ENCODE assay signal across 27 cellular contexts in genomic region chr2:190763100-190763499, GRCh38.
"Had no signal": no experiment of that assay in that cellular context is flagged by ENCODE, and none has a peak within 500 bp of the region (broad histone marks: within the 10 kb centered on the region; RNA-seq: fewer than 3 reads in every experiment).

No MANE protein-coding gene starts in this region.

- DNase-seq: hypothalamus; immature natural killer cell; kidney; left ventricle myocardium inferior; mesendoderm; naive thymus-derived CD4-positive, alpha-beta T cell; ovary; right lobe of liver; stimulated activated CD4-positive, alpha-beta T cell treated with anti-CD3 and anti-CD28 coated beads, Interleukin-1b, Interleukin-23, amount 100 ng/mL, for 48 hours; stimulated activated CD4-positive, alpha-beta T cell treated with anti-CD3 and anti-CD28 coated beads, Interleukin-2, amount 100 ng/mL, for 48 hours; stimulated activated CD4-positive, alpha-beta T cell treated with anti-CD3 and anti-CD28 coated beads, Interleukin-4, amount 100 ng/mL, for 4 hours; stimulated activated CD8-positive, alpha-beta memory T cell treated with anti-CD3 and anti-CD28 coated beads, Interleukin-4, amount 100 ng/mL, for 48 hours; stimulated activated naive CD4-positive, alpha-beta T cell treated with Interleukin-2 at 50 U/mL for 16 hours; stimulated activated naive CD8-positive, alpha-beta T cell treated with anti-CD3 and anti-CD28 coated beads, Interleukin-15, amount 100 ng/mL, for 72 hours; substantia nigra; testis; thyroid gland; transverse colon; upper lobe of left lung had no signal

- H3K4me3 Mint-ChIP-seq: immature natural killer cell; mesothelial cell of epicardium; naive thymus-derived CD4-positive, alpha-beta T cell; natural killer cell treated with Interleukin-12 subunit alpha and Interleukin-12 subunit beta and Interleukin-15 and Interleukin-18, amount 100 ng/mL, for 72 hours; stimulated activated memory B cell treated with anti-CD40 and anti-IgM and Interleukin-4, amounts not matched to agents 10 μg/mL and 1 μg/mL and 100 μg/mL, for 72 hours; stimulated activated naive CD8-positive, alpha-beta T cell treated with anti-CD3 and anti-CD28 coated beads, Interleukin-15, amount 100 ng/mL, for 72 hours had no signal

- H3K36me3 Mint-ChIP-seq: immature natural killer cell; mesothelial cell of epicardium; natural killer cell treated with Interleukin-12 subunit alpha and Interleukin-12 subunit beta and Interleukin-15 and Interleukin-18, amount 100 ng/mL, for 72 hours; stimulated activated memory B cell treated with anti-CD40 and anti-IgM and Interleukin-4, amounts not matched to agents 10 μg/mL and 1 μg/mL and 100 μg/mL, for 72 hours had no signal

- H3K9me3 ChIP-seq: left ventricle myocardium inferior, ovary, right atrium auricular region, right lobe of liver, testis, thyroid gland, transverse colon, upper lobe of left lung, vagina had no signal

- H3K27ac ChIP-seq: left ventricle myocardium inferior, ovary, right atrium auricular region, right lobe of liver, testis, thyroid gland, transverse colon, upper lobe of left lung, vagina had no signal

- H3K27ac Mint-ChIP-seq: immature natural killer cell; mesothelial cell of epicardium; naive thymus-derived CD4-positive, alpha-beta T cell; natural killer cell treated with Interleukin-12 subunit alpha and Interleukin-12 subunit beta and Interleukin-15 and Interleukin-18, amount 100 ng/mL, for 72 hours; progenitor cell of endocrine pancreas; stimulated activated memory B cell treated with anti-CD40 and anti-IgM and Interleukin-4, amounts not matched to agents 10 μg/mL and 1 μg/mL and 100 μg/mL, for 72 hours had no signal

- H3K4me3 ChIP-seq: left ventricle myocardium inferior, lung, ovary, right atrium auricular region, right lobe of liver, smooth muscle cell, testis, thyroid gland, transverse colon, upper lobe of left lung, vagina had no signal

- H3K27me3 Mint-ChIP-seq: natural killer cell treated with Interleukin-12 subunit alpha and Interleukin-12 subunit beta and Interleukin-15 and Interleukin-18, amount 100 ng/mL, for 72 hours; progenitor cell of endocrine pancreas; stimulated activated naive CD8-positive, alpha-beta T cell treated with anti-CD3 and anti-CD28 coated beads, Interleukin-15, amount 100 ng/mL, for 72 hours had no signal

- ATAC-seq: naive thymus-derived CD4-positive, alpha-beta T cell; natural killer cell treated with Interleukin-12 subunit alpha and Interleukin-12 subunit beta and Interleukin-15 and Interleukin-18, amount 100 ng/mL, for 72 hours; right lobe of liver; stimulated activated memory B cell treated with anti-CD40 and anti-IgM and Interleukin-4, amounts not matched to agents 10 μg/mL and 1 μg/mL and 100 μg/mL, for 72 hours; stimulated activated naive CD8-positive, alpha-beta T cell treated with anti-CD3 and anti-CD28 coated beads, Interleukin-15, amount 100 ng/mL, for 72 hours had no signal

- H3K36me3 ChIP-seq: left ventricle myocardium inferior, ovary, right atrium auricular region, right lobe of liver, thyroid gland, transverse colon, upper lobe of left lung, vagina had no signal

- H3K4me1 ChIP-seq: right atrium auricular region, right lobe of liver, testis, thyroid gland, vagina had no signal

- H3K9me3 Mint-ChIP-seq: immature natural killer cell; mesothelial cell of epicardium; natural killer cell treated with Interleukin-12 subunit alpha and Interleukin-12 subunit beta and Interleukin-15 and Interleukin-18, amount 100 ng/mL, for 72 hours; stimulated activated memory B cell treated with anti-CD40 and anti-IgM and Interleukin-4, amounts not matched to agents 10 μg/mL and 1 μg/mL and 100 μg/mL, for 72 hours; stimulated activated naive CD8-positive, alpha-beta T cell treated with anti-CD3 and anti-CD28 coated beads, Interleukin-15, amount 100 ng/mL, for 72 hours had no signal
